19 cellular contexts compared by ENCODE assay signal in the genomic region with DNA sequence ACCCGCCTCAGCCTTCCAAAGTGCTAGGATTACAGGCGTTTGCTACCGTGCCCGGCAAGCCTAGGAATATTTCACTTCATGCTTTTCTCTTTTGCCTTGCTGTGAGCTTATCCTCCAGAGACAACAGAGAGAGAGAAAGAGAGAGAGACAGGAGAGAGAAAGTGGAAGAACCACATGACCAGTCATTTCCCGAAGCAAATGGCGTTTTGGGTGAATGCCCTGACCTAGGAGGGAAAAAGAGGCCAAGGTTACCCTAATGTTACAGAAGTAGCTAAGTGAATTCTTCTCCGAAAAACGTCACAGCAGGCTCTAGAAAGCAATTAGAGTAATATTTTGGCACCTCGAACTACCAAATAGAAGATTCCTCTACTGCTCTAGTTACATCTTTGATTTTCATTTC.
"Had no signal": no experiment of that assay in that cellular context is flagged by ENCODE, and none has a peak within 500 bp of the region (broad histone marks: within the 10 kb centered on the region; RNA-seq: fewer than 3 reads in every experiment).

No MANE protein-coding gene starts in this region.

- H3K4me1 Mint-ChIP-seq: nephron progenitor cell had no signal

- H3K36me3 ChIP-seq: cardiac muscle cell, colonic mucosa had no signal

- H3K9me3 ChIP-seq: colonic mucosa had no signal

- H3K4me3 Mint-ChIP-seq: activated T-cell treated with anti-CD3 and anti-CD28 coated beads, Interleukin-2, amount 50 U/mL, for 72 hours; nephron progenitor cell; T-cell had no signal

- H3K27ac Mint-ChIP-seq: activated naive CD4-positive, alpha-beta T cell treated with anti-CD3 and anti-CD28 coated beads, Interleukin-2, amount 50 U/mL, for 72 hours; activated T-cell treated with anti-CD3 and anti-CD28 coated beads, Interleukin-2, amount 50 U/mL, for 72 hours; nephron progenitor cell; progenitor cell of endocrine pancreas; T-cell had no signal

- H3K4me1 ChIP-seq: colonic mucosa had no signal

- DNase-seq: activated effector memory CD4-positive, alpha-beta T cell treated with anti-CD3 and anti-CD28 coated beads, Interleukin-2, amount 50 U/mL, for 16 hours; activated T-cell treated with anti-CD3 and anti-CD28 coated beads, Interleukin-2, amount 50 U/mL, for 72 hours; colonic mucosa; erythroblast; foreskin melanocyte; glutamatergic neuron; islet precursor cell; nephron progenitor cell; stimulated activated CD4-positive, alpha-beta T cell treated with anti-CD3 and anti-CD28 coated beads, Interleukin-2, amount 100 ng/mL, for 24 hours; stimulated activated naive CD4-positive, alpha-beta T cell treated with Interleukin-2 at 50 U/mL for 16 hours; T-cell; T1000; trophoblast cell had no signal

- ATAC-seq: activated CD4-positive, CD25-positive, alpha-beta regulatory T cell treated with anti-CD3 and anti-CD28 coated beads, Interleukin-2, amount 50 U/mL, for 24 hours; activated naive CD4-positive, alpha-beta T cell treated with anti-CD3 and anti-CD28 coated beads, Interleukin-2, amount 50 U/mL, for 72 hours; activated T-cell treated with anti-CD3 and anti-CD28 coated beads, Interleukin-2, amount 50 U/mL, for 72 hours; SK-N-SH treated with all-trans-retinoic acid at 6 μM for 48 hours; T-cell had no signal

- H3K36me3 Mint-ChIP-seq: activated naive CD4-positive, alpha-beta T cell treated with anti-CD3 and anti-CD28 coated beads, Interleukin-2, amount 50 U/mL, for 72 hours; T-cell had no signal

- H3K4me3 ChIP-seq: cardiac muscle cell, colonic mucosa, lung had no signal

- H3K27me3 ChIP-seq: colonic mucosa had no signal

- H3K27ac ChIP-seq: cardiac muscle cell, colonic mucosa had no signal

- H3K9me3 Mint-ChIP-seq: activated naive CD4-positive, alpha-beta T cell treated with anti-CD3 and anti-CD28 coated beads, Interleukin-2, amount 50 U/mL, for 72 hours; activated T-cell treated with anti-CD3 and anti-CD28 coated beads, Interleukin-2, amount 50 U/mL, for 72 hours; nephron progenitor cell; T-cell had no signal
